Comparison of ENCODE assay signal across 20 cellular contexts in genomic region chr21:26057488-26058170, GRCh38.
A peak's percentile ranks its signal among the peaks of the same experiment; 100 is the strongest.
DNase-seq lines count a peak whose midpoint lies in the region; ATAC-seq and TF ChIP-seq lines count a peak whose summit lies in the region.
"Had no signal": no experiment of that assay in that cellular context is flagged by ENCODE, and none has a peak within 500 bp of the region (broad histone marks: within the 10 kb centered on the region; RNA-seq: fewer than 3 reads in every experiment).

No MANE protein-coding gene starts in this region.

- H3K27ac ChIP-seq in H9 (ENCODE audit: insufficient read length, low read depth, low read length), result no peak overlapping the region
- H3K27ac ChIP-seq in layer of hippocampus (ENCODE audit: low read depth, low read length), result peak overlapping the region; percentile 46
- no peak overlapping the region for H3K27ac ChIP-seq in trophoblast cell (ENCODE audit: low read depth, low read length)
- H3K27ac ChIP-seq: HL-60, RWPE1, SJSA1 had no signal

- H3K79me2 ChIP-seq in H9 (ENCODE audit: insufficient read depth, low read length) (peaks cover 39% of the 10 kb centered on the region; the same call in 1 of the 2 replicates), trophoblast cell (ENCODE audit: control insufficient read depth, insufficient read depth, low read length, poor library complexity) (no peaks in the 10 kb centered on the region)

- H2BK5ac ChIP-seq in H9 (ENCODE audit: insufficient read length, low read length), result no peak overlapping the region
- H2BK5ac ChIP-seq in trophoblast cell (ENCODE audit: low read depth, low read length, poor library complexity), result no peak overlapping the region

- H3K4ac ChIP-seq in H9 (ENCODE audit: low read depth, low read length) (no peak overlapping the region), trophoblast cell (ENCODE audit: low read depth, low read length) (peak overlapping the region; percentile 35)

- H3T11ph ChIP-seq in H9 (ENCODE audit: low read length), result no peak overlapping the region

- ATAC-seq in WTC11 (no peak), HG03439 (IDR thresholded peaks at IDR 0.05; ENCODE audit: unreplicated experiment) (no peak), GM18519 (IDR thresholded peaks at IDR 0.05; ENCODE audit: low FRiP score, unreplicated experiment) (no peak)
- no peak for ATAC-seq in naive thymus-derived CD8-positive, alpha-beta T cell

- H3K4me2 ChIP-seq in H9 (ENCODE audit: insufficient read depth, insufficient read length, low read length), result no peak overlapping the region
- H3K4me2 ChIP-seq in trophoblast cell (ENCODE audit: low read length), result no peak overlapping the region

- H3K27me3 Mint-ChIP-seq in H9 (ENCODE audit: low read depth) (no peaks in the 10 kb centered on the region; the same call in 1 of the 2 replicates), WTC11 (ENCODE audit: low read depth) (no peaks in the 10 kb centered on the region)
- no peaks in the 10 kb centered on the region for H3K27me3 Mint-ChIP-seq in naive thymus-derived CD8-positive, alpha-beta T cell
- H3K27me3 Mint-ChIP-seq: B cell; CD4-positive, alpha-beta T cell had no signal

- H4K91ac ChIP-seq in H9 (ENCODE audit: insufficient read length, low read depth, low read length) (no peak overlapping the region), trophoblast cell (ENCODE audit: low read depth, low read length) (no peak overlapping the region)

- H3K14ac ChIP-seq in H9 (ENCODE audit: insufficient read depth, low read length), result no peak overlapping the region
- H3K14ac ChIP-seq in trophoblast cell (ENCODE audit: low read length), result no peak overlapping the region

- no peaks in the 10 kb centered on the region for H3K27me3 ChIP-seq in H9 (ENCODE audit: insufficient read depth, low read length)
- no peaks in the 10 kb centered on the region for H3K27me3 ChIP-seq in layer of hippocampus (ENCODE audit: control insufficient read depth, insufficient read depth, low read length)
- no peaks in the 10 kb centered on the region for H3K27me3 ChIP-seq in trophoblast cell (ENCODE audit: insufficient read depth, low read length)
- H3K27me3 ChIP-seq: SJSA1 had no signal

- H3K27ac Mint-ChIP-seq in H9 (peak overlapping the region; percentile 41 to 66 (median 56); a peak in 5 of 7 replicates), WTC11 (peak overlapping the region; percentile 87)
- H3K27ac Mint-ChIP-seq in naive thymus-derived CD8-positive, alpha-beta T cell, result no peak overlapping the region
- H3K27ac Mint-ChIP-seq: B cell; CD4-positive, alpha-beta T cell had no signal

- no peak overlapping the region for H2AFZ ChIP-seq in H9 (ENCODE audit: low read length)
- no peak overlapping the region for H2AFZ ChIP-seq in trophoblast cell (ENCODE audit: insufficient read depth, low read length, poor library complexity)

- H3K9me3 Mint-ChIP-seq in H9 (no peaks in the 10 kb centered on the region), WTC11 (no peaks in the 10 kb centered on the region)
- no peaks in the 10 kb centered on the region for H3K9me3 Mint-ChIP-seq in naive thymus-derived CD8-positive, alpha-beta T cell
- H3K9me3 Mint-ChIP-seq: CD4-positive, alpha-beta T cell had no signal

- H3K56ac ChIP-seq in H9 (ENCODE audit: insufficient read length, low read depth, low read length), result no peak overlapping the region

- H3K4me3 ChIP-seq in trophoblast cell (ENCODE audit: low read depth, low read length), result no peak overlapping the region
- H3K4me3 ChIP-seq: SJSA1 had no signal

- H3K23ac ChIP-seq in H9 (ENCODE audit: insufficient read length, low read depth, low read length), result no peak overlapping the region
- H3K23ac ChIP-seq in trophoblast cell (ENCODE audit: low read length), result no peak overlapping the region

- no peaks in the 10 kb centered on the region for H3K36me3 ChIP-seq in trophoblast cell (ENCODE audit: control insufficient read depth in 1 of 2, insufficient read depth in 2 of 2, low read length in 2 of 2)

- TF ChIP-seq CTCF in H9 (conservative IDR thresholded peaks at IDR 0.05) (no peak), WTC11 (IDR thresholded peaks at IDR 0.05) (no peak)

- POLR2A ChIA-PET in WTC11 (lab: Charles Lee), result no interaction called here
- POLR2A ChIA-PET in naive thymus-derived CD8-positive, alpha-beta T cell (lab: Charles Lee), result no interaction called here

- no peak overlapping the region for H3K9ac ChIP-seq in H9 (ENCODE audit: extremely low read depth, insufficient read length, low read length)
- H3K9ac ChIP-seq in trophoblast cell (ENCODE audit: low read length), result no peak overlapping the region

- CTCF ChIA-PET in WTC11 (lab: Charles Lee), result no interaction called here

- no peak overlapping the region for H4K5ac ChIP-seq in H9 (ENCODE audit: insufficient read length, low read depth, low read length)

- H3K4me1 Mint-ChIP-seq in H9 (peaks cover 30 to 36% of the 10 kb centered on the region in 2 experiments), WTC11 (peaks cover 73% of the 10 kb centered on the region)
- peaks cover 0 to 9% (median 6%) of the 10 kb centered on the region in 4 donors for H3K4me1 Mint-ChIP-seq in naive thymus-derived CD8-positive, alpha-beta T cell
- H3K4me1 Mint-ChIP-seq: B cell had no signal

- H2BK12ac ChIP-seq in H9 (ENCODE audit: insufficient read length, low read depth, low read length), result no peak overlapping the region
- H2BK12ac ChIP-seq in trophoblast cell (ENCODE audit: low read length), result no peak overlapping the region

- H3K9me3 ChIP-seq in H9 (ENCODE audit: control insufficient read depth, low read depth, low read length), result no peaks in the 10 kb centered on the region
- H3K9me3 ChIP-seq in trophoblast cell (ENCODE audit: insufficient read depth, low read depth, low read length), result no peaks in the 10 kb centered on the region
- H3K9me3 ChIP-seq: SJSA1 had no signal

- H2BK15ac ChIP-seq in H9 (ENCODE audit: low read depth, low read length), result no peak overlapping the region; the same call in 1 of the 2 replicates

- no peak overlapping the region for H4K8ac ChIP-seq in H9 (replicated peaks; ENCODE audit: insufficient read length, low read depth, low read length)
- H4K8ac ChIP-seq in trophoblast cell (ENCODE audit: low read depth, low read length), result no peak overlapping the region

- H4K20me1 ChIP-seq in H9 (ENCODE audit: control insufficient read depth, insufficient read depth, insufficient read length), result no peaks in the 10 kb centered on the region

- H3K23me2 ChIP-seq in H9 (ENCODE audit: insufficient read length, low read depth, low read length, poor library complexity, severe bottlenecking), result no peaks in the 10 kb centered on the region

- no peak overlapping the region for H3K18ac ChIP-seq in H9 (ENCODE audit: insufficient read length, low read depth, low read length)
- H3K18ac ChIP-seq in trophoblast cell (ENCODE audit: low read length), result no peak overlapping the region

- no peak overlapping the region for H4K12ac ChIP-seq in trophoblast cell (ENCODE audit: low read depth, low read length)

- no peak overlapping the region for H2BK20ac ChIP-seq in H9 (ENCODE audit: low read depth, low read length, poor library complexity, severe bottlenecking)

- H3K79me1 ChIP-seq in H9 (ENCODE audit: insufficient read depth, low read depth, low read length, poor library complexity, severe bottlenecking), result peaks cover 18% of the 10 kb centered on the region
- no peaks in the 10 kb centered on the region for H3K79me1 ChIP-seq in trophoblast cell (ENCODE audit: low read length)

- DNase-seq in H9, result no peak
- DNase-seq in WTC11 (ENCODE audit: low spot score), result no peak
- no peak for DNase-seq in trophoblast cell
- DNase-seq in naive thymus-derived CD8-positive, alpha-beta T cell, result no peak
- no peak for DNase-seq in NCI-H2171 (lab: John Stamatoyannopoulos, UW)
- DNase-seq: ACHN; Calu3; CD4-positive, alpha-beta T cell; KG1; NCI-H1092; NCI-H1694; NCI-H510A; SW 1271 had no signal

- H3K4me3 Mint-ChIP-seq in H9, result no peak overlapping the region
- no peak overlapping the region for H3K4me3 Mint-ChIP-seq in WTC11
- H3K4me3 Mint-ChIP-seq in naive thymus-derived CD8-positive, alpha-beta T cell, result no peak overlapping the region
- H3K4me3 Mint-ChIP-seq: B cell; CD4-positive, alpha-beta T cell had no signal

- no peak overlapping the region for H2AK5ac ChIP-seq in H9 (ENCODE audit: insufficient read length, low read length)
- no peak overlapping the region for H2AK5ac ChIP-seq in trophoblast cell (ENCODE audit: low read length)

- H3K36me3 Mint-ChIP-seq in H9 (ENCODE audit: insufficient read depth in 1 of 3, low read depth in 3 of 3), result no peaks in the 10 kb centered on the region; a peak in 2 of 7 replicates
- no peaks in the 10 kb centered on the region; the same call in 1 of the 2 replicates for H3K36me3 Mint-ChIP-seq in WTC11
- H3K36me3 Mint-ChIP-seq in naive thymus-derived CD8-positive, alpha-beta T cell, result no peaks in the 10 kb centered on the region

- H2BK120ac ChIP-seq in H9 (ENCODE audit: low read depth, low read length, poor library complexity, severe bottlenecking) (no peak overlapping the region), trophoblast cell (ENCODE audit: insufficient read depth, low read length, poor library complexity) (no peak overlapping the region)

- peaks cover 2% of the 10 kb centered on the region; the same call in 1 of the 2 replicates for H3K4me1 ChIP-seq in H9 (ENCODE audit: insufficient read depth, low read length)
- H3K4me1 ChIP-seq in trophoblast cell (ENCODE audit: control insufficient read depth in 1 of 2, insufficient read depth in 2 of 2, low read length in 2 of 2), result no peaks in the 10 kb centered on the region
- H3K4me1 ChIP-seq: SJSA1 had no signal

- no CpG with 5 or more reads among the region's 6 CpGs for WGBS in H9 (ENCODE audit: extremely low coverage, insufficient read length, low lambda C conversion rate)
- WGBS in trophoblast cell (ENCODE audit: extremely low coverage, insufficient coverage, insufficient read length), result no CpG with 5 or more reads among the region's 6 CpGs

TF ChIP-seq in WTC11, 78 proteins besides CTCF, POLR2A, EP300 and RAD21:
- TF ChIP-seq STAT6 (CRISPR knock-in tag; conservative IDR thresholded peaks at IDR 0.05; ENCODE audit: low read depth), result no peak
- TF ChIP-seq TEAD4 (CRISPR knock-in tag; IDR thresholded peaks at IDR 0.05), result no peak
TF ChIP-seq in WTC11: peak in this region for 0.

Comparison
In these comparisons a context has a peak if more than half of its experiments do, and no peak if none do; other contexts are left out.
1. H3K27ac Mint-ChIP-seq: peak in H9 (3 of 3) and WTC11 (single experiment); none in naive thymus-derived CD8-positive, alpha-beta T cell (0 of 10).